ENCODE assay signal across 9 cellular contexts in the genomic region with DNA sequence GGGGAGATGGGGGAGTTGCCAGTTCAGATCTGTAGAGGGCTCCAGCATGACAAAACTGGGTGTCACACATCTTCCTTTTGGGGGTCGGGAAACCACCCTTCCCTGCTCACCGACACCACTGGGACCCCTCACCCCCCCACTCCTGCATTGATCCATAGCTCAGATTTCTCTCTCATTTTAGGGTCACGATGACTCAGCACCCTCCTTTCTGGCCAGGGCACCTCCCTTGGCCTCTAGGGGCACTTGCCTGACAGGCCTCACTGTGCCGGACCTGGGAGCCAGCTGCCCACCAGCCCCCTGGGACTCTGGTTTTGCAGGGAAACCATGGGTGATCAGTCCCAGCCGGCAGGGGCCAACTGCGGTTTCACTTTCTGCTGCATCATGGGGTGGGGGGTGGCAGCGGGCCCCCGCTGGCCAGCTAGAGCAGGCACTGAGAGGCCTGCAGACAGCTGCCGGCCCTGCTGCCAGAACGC.
DNase-seq lines count a peak whose midpoint lies in the region; ATAC-seq and TF ChIP-seq lines count a peak whose summit lies in the region.
"Had no signal": no experiment of that assay in that cellular context is flagged by ENCODE, and none has a peak within 500 bp of the region (broad histone marks: within the 10 kb centered on the region; RNA-seq: fewer than 3 reads in every experiment).

No MANE protein-coding gene starts in this region.

- no peak for TF ChIP-seq POLR2A in sigmoid colon (IDR thresholded peaks at IDR 0.05)

- TF ChIP-seq EP300 in sigmoid colon (IDR thresholded peaks at IDR 0.05) = no peak

- intact Hi-C loops in sigmoid colon (cut with DNase I) = no loop called here

- 44 to 78% methylated on average over 10 of the region's 10 CpGs for WGBS in sigmoid colon, 2 donors

- H3K27ac ChIP-seq in sigmoid colon = peak overlapping the region; percentile 3 to 92 (median 64)
- H3K27ac ChIP-seq: 22Rv1 had no signal

- peaks cover 0 to 77% (median 66%) of the 10 kb centered on the region in 4 donors for H3K4me1 ChIP-seq in sigmoid colon

- no peaks in the 10 kb centered on the region for H3K9me3 ChIP-seq in sigmoid colon

- peak; percentile 58 for DNase-seq in DMS 273 (lab: John Stamatoyannopoulos, UW; ENCODE audit: unreplicated experiment)
- DNase-seq in DMS 273 treated with DMSO at 0.1 percent for 48 hours (lab: John Stamatoyannopoulos, UW) = no peak
- DNase-seq in astrocyte of the spinal cord (ENCODE audit: low read depth, low spot score) = peak; percentile 44
- no peak for DNase-seq in sigmoid colon
- DNase-seq in GOT3 (lab: John Stamatoyannopoulos, UW) = no peak
- DNase-seq in HUDEP-2 (lab: John Stamatoyannopoulos, UW; ENCODE audit: unreplicated experiment in 76 of 76) = no peak
- no peak for DNase-seq in NCI-H82 (lab: John Stamatoyannopoulos, UW)

- H3K4me3 ChIP-seq in astrocyte of the spinal cord (ENCODE audit: low read depth, low read length) (no peak overlapping the region), sigmoid colon (peak overlapping the region in 3 of 4 donors; percentile 15 to 35 (median 31))

- peak; percentile 40 for ATAC-seq in HG03066 (IDR thresholded peaks at IDR 0.05; ENCODE audit: low read depth, unreplicated experiment)

- in situ Hi-C loops in astrocyte of the spinal cord (cut with HindIII; ENCODE audit: low sequenced_read_pairs) = no loop called here

- no peaks in the 10 kb centered on the region for H3K27me3 ChIP-seq in sigmoid colon

- peak; percentile 11 for TF ChIP-seq CTCF in astrocyte of the spinal cord (IDR thresholded peaks at IDR 0.05; ENCODE audit: low read depth, low read length)
- no peak for TF ChIP-seq CTCF in sigmoid colon (IDR thresholded peaks at IDR 0.05)

- no peaks in the 10 kb centered on the region for H3K36me3 ChIP-seq in sigmoid colon

Comparison
In these comparisons a context has a peak if more than half of its experiments do, and no peak if none do; other contexts are left out.
1. DNase-seq: peak in DMS 273 (single experiment) and astrocyte of the spinal cord (single experiment); none in DMS 273 treated with DMSO at 0.1 percent for 48 hours (single experiment), sigmoid colon (single experiment), GOT3 (single experiment), HUDEP-2 (0 of 76) and NCI-H82 (single experiment).